Comparison of ENCODE assay signal across 13 cellular contexts in genomic region chr14:102071283-102071998, GRCh38. TPM values are rescaled to one million over a fixed set of nuclear protein-coding genes. Genes with fewer than 3 reads are reported as not detected.
DNase-seq lines count a peak whose midpoint lies in the region; ATAC-seq, FAIRE-seq and TF ChIP-seq lines count a peak whose summit lies in the region.
"Had no signal": no experiment of that assay in that cellular context is flagged by ENCODE, and none has a peak within 500 bp of the region (broad histone marks: within the 10 kb centered on the region; RNA-seq: fewer than 3 reads in every experiment).

No MANE protein-coding gene starts in this region.

- H4K5ac ChIP-seq in IMR-90 (ENCODE audit: low read depth, low read length), result no peak overlapping the region; the same call in 1 of the 2 replicates

- in situ Hi-C loops in IMR-90 (cut with MboI; ENCODE audit: low sequenced_read_pairs), result no loop called here
- in situ Hi-C loops in mammary epithelial cell (cut with MboI; ENCODE audit: low sequenced_read_pairs in 2 of 2), result no loop called here
- in situ Hi-C loops in gastrocnemius medialis (cut with MboI; ENCODE audit: low sequenced_read_pairs in 4 of 4), result no loop called here

- H2AK9ac ChIP-seq in IMR-90 (replicated peaks; ENCODE audit: low read depth, low read length, poor library complexity), result peak overlapping the region; percentile 69

- H4K91ac ChIP-seq in IMR-90 (ENCODE audit: insufficient read depth, low read depth, low read length), result peak overlapping the region; percentile 69

- peak overlapping the region; percentile 93 for H2AK5ac ChIP-seq in IMR-90 (ENCODE audit: low read depth, low read length)

- H3K23ac ChIP-seq in IMR-90 (ENCODE audit: low read depth, low read length), result peak overlapping the region; percentile 75

- peak; percentile 79 for DNase-seq in A172 (ENCODE audit: low spot score)
- DNase-seq in IMR-90, result peak; percentile 81
- peak; percentile 83 for DNase-seq in mammary epithelial cell
- no peak for DNase-seq in endodermal cell
- DNase-seq in gastrocnemius medialis, result no peak
- DNase-seq: GDM1, heart left ventricle, MM.1S, NCI-H69 had no signal

- H3K27me3 ChIP-seq in IMR-90 (ENCODE audit: control insufficient read depth, insufficient read depth, low read length) (no peaks in the 10 kb centered on the region), mammary epithelial cell (ENCODE audit: insufficient read depth, low read length) (no peaks in the 10 kb centered on the region), endodermal cell (ENCODE audit: control insufficient read depth, insufficient read depth, low read length, poor library complexity, severe bottlenecking) (no peaks in the 10 kb centered on the region), gastrocnemius medialis (no peaks in the 10 kb centered on the region)
- H3K27me3 ChIP-seq: ascending aorta, heart left ventricle had no signal

- peaks cover 1% of the 10 kb centered on the region; the same call in 1 of the 2 replicates for H3K36me3 ChIP-seq in IMR-90 (ENCODE audit: control insufficient read depth, insufficient read depth, low read length)
- no peaks in the 10 kb centered on the region for H3K36me3 ChIP-seq in mammary epithelial cell (ENCODE audit: insufficient read depth, low read length)
- peaks cover 6% of the 10 kb centered on the region for H3K36me3 ChIP-seq in endodermal cell (ENCODE audit: control insufficient read depth, insufficient read depth, low read length)
- H3K36me3 ChIP-seq in gastrocnemius medialis, result no peaks in the 10 kb centered on the region
- H3K36me3 ChIP-seq: ascending aorta, heart left ventricle had no signal

- H3K79me2 ChIP-seq in mammary epithelial cell (ENCODE audit: insufficient read depth, low read length), result no peaks in the 10 kb centered on the region

- CTCF ChIA-PET in IMR-90 (lab: Yijun Ruan, JAX), result interaction anchor here (0.9 to 1.6 kb wide), 2 partner anchors 25 to 242 kb away, joined by 3 read pairs; no protein-coding TSS in a partner anchor
- CTCF ChIA-PET in mammary epithelial cell (lab: Charles Lee; ENCODE audit: low non-redundant PET), result no interaction called here

- peak; percentile 47 for ATAC-seq in IMR-90 (ENCODE audit: low read depth)
- ATAC-seq in HG03280 (IDR thresholded peaks at IDR 0.05; ENCODE audit: unreplicated experiment), result no peak
- no peak for ATAC-seq in gastrocnemius medialis
- no peak for ATAC-seq in GM18511 (IDR thresholded peaks at IDR 0.05; ENCODE audit: unreplicated experiment)
- ATAC-seq: heart left ventricle had no signal

- H3K9me3 ChIP-seq in IMR-90 (ENCODE audit: control insufficient read depth, insufficient read depth, low read length) (no peaks in the 10 kb centered on the region; the same call in 1 of the 2 replicates), mammary epithelial cell (replicated peaks; ENCODE audit: insufficient read depth, low read length) (no peaks in the 10 kb centered on the region), endodermal cell (ENCODE audit: control insufficient read depth, low read length) (no peaks in the 10 kb centered on the region), gastrocnemius medialis (no peaks in the 10 kb centered on the region)
- H3K9me3 ChIP-seq: ascending aorta had no signal

- H4K8ac ChIP-seq in IMR-90 (ENCODE audit: low read depth in 2 of 2, low read length in 2 of 2), result peak overlapping the region in 1 of 2 experiments; percentile 81; a peak in 2 of 4 replicates

- peak overlapping the region; percentile 89 for H2BK20ac ChIP-seq in IMR-90 (ENCODE audit: low read depth, low read length)

- no peak overlapping the region for H3K9ac ChIP-seq in IMR-90 (ENCODE audit: low read depth, low read length)
- H3K9ac ChIP-seq in mammary epithelial cell (ENCODE audit: insufficient read depth, low read length), result peak overlapping the region; percentile 16
- no peak overlapping the region for H3K9ac ChIP-seq in endodermal cell (ENCODE audit: extremely low read depth, low read length, poor library complexity, severe bottlenecking)

- peak overlapping the region; percentile 27; the same call in 1 of the 2 replicates for H3K18ac ChIP-seq in IMR-90 (ENCODE audit: low read depth, low read length)

- H3K4me1 ChIP-seq in IMR-90 (ENCODE audit: control insufficient read depth, insufficient read depth, low read length) (peaks cover 2% of the 10 kb centered on the region), mammary epithelial cell (ENCODE audit: insufficient read depth, low read length) (peaks cover 16% of the 10 kb centered on the region), endodermal cell (ENCODE audit: control insufficient read depth, insufficient read depth, low read length) (no peaks in the 10 kb centered on the region), gastrocnemius medialis (peaks cover 0 to 9% of the 10 kb centered on the region in 2 donors)
- H3K4me1 ChIP-seq: ascending aorta had no signal

- H4K20me1 ChIP-seq in IMR-90 (ENCODE audit: insufficient read depth, low read length) (no peaks in the 10 kb centered on the region), mammary epithelial cell (ENCODE audit: insufficient read depth, low read length) (no peaks in the 10 kb centered on the region)

- no peaks in the 10 kb centered on the region; a peak in 1 of 4 replicates for H3K79me1 ChIP-seq in IMR-90 (ENCODE audit: low read depth in 1 of 2, low read length in 2 of 2)

- H3K56ac ChIP-seq in IMR-90 (ENCODE audit: extremely low read depth, insufficient read depth, low read length), result no peak overlapping the region

- H2BK120ac ChIP-seq in IMR-90 (ENCODE audit: low read depth, low read length), result peak overlapping the region; percentile 88

- peak overlapping the region; percentile 90 for H3K14ac ChIP-seq in IMR-90 (replicated peaks; ENCODE audit: low read depth, low read length)

- H2AFZ ChIP-seq in IMR-90 (replicated peaks; ENCODE audit: low read length, poor library complexity) (peak overlapping the region; percentile 78), mammary epithelial cell (ENCODE audit: low read depth, low read length) (peak overlapping the region; percentile 66)

- TF ChIP-seq POLR2A in IMR-90 (IDR thresholded peaks at IDR 0.05; ENCODE audit: low read depth, low read length), result no peak
- TF ChIP-seq POLR2A in gastrocnemius medialis (IDR thresholded peaks at IDR 0.05), result no peak

- POLR2A ChIA-PET in IMR-90 (lab: Charles Lee; ENCODE audit: unreplicated experiment), result no interaction called here

- peaks cover 28% of the 10 kb centered on the region for H3K36me3 Mint-ChIP-seq in endodermal cell (ENCODE audit: low read depth)

- TF ChIP-seq CTCF in IMR-90 (conservative IDR thresholded peaks at IDR 0.05; ENCODE audit: low read depth, low read length), result no peak
- no peak for TF ChIP-seq CTCF in mammary epithelial cell (conservative IDR thresholded peaks at IDR 0.05 in 1 of 2, IDR thresholded peaks at IDR 0.05 in 1 of 2; ENCODE audit: extremely low read depth in 1 of 2, insufficient read depth in 1 of 2, low read depth in 1 of 2, low read length in 2 of 2)
- TF ChIP-seq CTCF in endodermal cell (conservative IDR thresholded peaks at IDR 0.05), result no peak
- TF ChIP-seq CTCF in gastrocnemius medialis (IDR thresholded peaks at IDR 0.05 in 4 of 5, conservative IDR thresholded peaks at IDR 0.05 in 1 of 5), result no peak

- peak overlapping the region; percentile 2; the same call in 1 of the 2 replicates for H3K4me2 ChIP-seq in IMR-90 (ENCODE audit: low read depth, low read length)
- peak overlapping the region; percentile 70 for H3K4me2 ChIP-seq in mammary epithelial cell (ENCODE audit: insufficient read depth, low read depth, low read length)

- H3K27ac ChIP-seq in IMR-90 (ENCODE audit: insufficient read depth, low read length) (peak overlapping the region; percentile 46; the same call in 1 of the 2 replicates), mammary epithelial cell (ENCODE audit: insufficient read depth, low read depth, low read length) (peak overlapping the region; percentile 73), endodermal cell (ENCODE audit: low read depth, low read length) (no peak overlapping the region), gastrocnemius medialis (no peak overlapping the region)
- H3K27ac ChIP-seq: ascending aorta, heart left ventricle had no signal

- H3K9me1 ChIP-seq in IMR-90 (ENCODE audit: insufficient read depth, low read length), result peaks cover 11% of the 10 kb centered on the region

- no peak overlapping the region for H3K4me3 ChIP-seq in IMR-90 (ENCODE audit: insufficient read depth, low read depth, low read length)
- H3K4me3 ChIP-seq in mammary epithelial cell (replicated peaks in 1 of 3; ENCODE audit: insufficient read depth in 1 of 3, low read depth in 2 of 3, low read length in 3 of 3), result no peak overlapping the region
- H3K4me3 ChIP-seq in endodermal cell (ENCODE audit: low read length), result no peak overlapping the region
- no peak overlapping the region for H3K4me3 ChIP-seq in gastrocnemius medialis
- H3K4me3 ChIP-seq: ascending aorta, heart left ventricle had no signal

- H3K4me3 Mint-ChIP-seq in endodermal cell, result no peak overlapping the region

- H3K4me1 Mint-ChIP-seq in endodermal cell, result no peaks in the 10 kb centered on the region

- H2BK15ac ChIP-seq in IMR-90 (ENCODE audit: low read depth, low read length), result peak overlapping the region; percentile 71; the same call in 1 of the 3 replicates

- intact Hi-C loops in IMR-90 (cut with micrococcal nuclease), result no loop called here
- intact Hi-C loops in mammary epithelial cell (cut with micrococcal nuclease), result no loop called here
- intact Hi-C loops in gastrocnemius medialis (cut with DNase I; ENCODE audit: low total_unique reads), result no loop called here

- H2BK5ac ChIP-seq in IMR-90 (ENCODE audit: low read depth, low read length, poor library complexity, severe bottlenecking), result peak overlapping the region; percentile 79

- H3K4ac ChIP-seq in IMR-90 (ENCODE audit: low read depth, low read length), result peak overlapping the region; percentile 92

- dilution Hi-C loops in IMR-90 (cut with HindIII; ENCODE audit: low sequenced_read_pairs, unreplicated experiment), result no loop called here
- dilution Hi-C loops in mammary epithelial cell (cut with HindIII; ENCODE audit: low sequenced_read_pairs), result loop anchor here (5.0 kb wide), 2 partner anchors 34 to 94 kb away; no protein-coding TSS in a partner anchor

- 58% methylated on average over 4 of the region's 10 CpGs; no CpG with 5 or more reads in 1 of the 2 experiments for WGBS in IMR-90 (ENCODE audit: extremely low coverage in 2 of 2, insufficient read length in 1 of 2), 2 experiments
- 7% methylated on average over 10 of the region's 10 CpGs for WGBS in mammary epithelial cell (ENCODE audit: low coverage, missing lambda C conversion rate)
- WGBS in endodermal cell (ENCODE audit: insufficient coverage in 1 of 2, insufficient read length in 1 of 2), 2 experiments, result 93% methylated on average over 10 of the region's 10 CpGs

- TF ChIP-seq RAD21 in IMR-90 (IDR thresholded peaks at IDR 0.05; ENCODE audit: low read length), result no peak

- H3K9me3 Mint-ChIP-seq in endodermal cell, result peaks cover 11% of the 10 kb centered on the region

- no TSS peak for BruUV-seq in IMR-90 (replicated peaks; lab: Mats Ljungman, UMichigan)
- no TSS peak for BruUV-seq in mammary epithelial cell (replicated peaks; lab: Mats Ljungman, UMichigan)

- FAIRE-seq in islet of Langerhans (lab: Jason Lieb, UNC), result peak; percentile 21

- H3K27me3 Mint-ChIP-seq in endodermal cell (ENCODE audit: insufficient read depth), result no peaks in the 10 kb centered on the region

- no peak overlapping the region for H3K27ac Mint-ChIP-seq in endodermal cell

RNA-seq across cellular contexts. Expression of gene HSP90AA1, which starts 15.4 kb away (rescaled TPM):
- 404 and 642 TPM in 2 replicates for total RNA-seq in A172 (2014; rRNA removed; shearing (Covaris generic))
- 578 and 1,483 TPM in 2 replicates for total RNA-seq in IMR-90 (2012; rRNA removed)
- polyA plus RNA-seq in IMR-90 (2012; rRNA removed), result 485 and 535 TPM in 2 replicates
- polyA plus RNA-seq in IMR-90 (2012; cell fraction: cytosol; rRNA removed), result 72.4 and 152 TPM in 2 replicates
- polyA plus RNA-seq in IMR-90 (2012; cell fraction: nucleus; rRNA removed; ENCODE audit: low replicate concordance), result 46.8 and 204 TPM in 2 replicates
- total RNA-seq in mammary epithelial cell, result 100 to 1,000 TPM; 310 to 486 TPM
- polyA plus RNA-seq in mammary epithelial cell, result 739 TPM
- 315 TPM for polyA minus RNA-seq in mammary epithelial cell
- total RNA-seq in endodermal cell, result 100 to 1,000 TPM; 696 to 821 TPM
- 830 TPM for polyA plus RNA-seq in endodermal cell (2013, experiment 1 of 2)
- polyA plus RNA-seq in endodermal cell (2013, experiment 2 of 2), result 855 TPM
- total RNA-seq in gastrocnemius medialis, result 100 to 1,000 TPM; 227 to 609 (median 488) TPM

Comparison
In these comparisons a context has a peak if more than half of its experiments do, and no peak if none do; other contexts are left out.
1. DNase-seq: peak in A172 (single experiment), IMR-90 (single experiment) and mammary epithelial cell (single experiment); none in endodermal cell (single experiment) and gastrocnemius medialis (0 of 2).
2. H3K27ac ChIP-seq: peak in IMR-90 (single experiment) and mammary epithelial cell (single experiment); none in endodermal cell (single experiment) and gastrocnemius medialis (0 of 4).